In the genomic region with DNA sequence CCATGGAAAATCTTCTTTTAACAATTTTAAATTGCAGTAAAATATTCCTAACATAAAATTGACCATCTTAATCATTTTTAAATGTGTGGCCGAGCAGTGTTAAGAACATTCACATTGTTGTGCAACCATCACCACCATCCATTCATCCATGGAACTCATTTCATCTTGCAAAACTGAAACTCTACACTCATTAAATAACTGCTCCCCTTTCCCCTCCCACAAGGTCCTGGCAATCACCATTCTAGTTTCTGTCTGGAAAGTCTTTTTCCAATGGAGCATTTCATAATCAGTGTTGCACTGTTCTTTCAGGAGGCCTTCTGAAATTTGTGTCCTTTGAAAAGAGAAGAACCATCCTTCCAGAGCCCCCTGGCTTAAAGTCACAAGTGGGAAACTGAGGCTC, we compare ENCODE assay signal across 24 cellular contexts.
DNase-seq lines count a peak whose midpoint lies in the region; ATAC-seq and TF ChIP-seq lines count a peak whose summit lies in the region.
"Had no signal": no experiment of that assay in that cellular context is flagged by ENCODE, and none has a peak within 500 bp of the region (broad histone marks: within the 10 kb centered on the region; RNA-seq: fewer than 3 reads in every experiment).

No MANE protein-coding gene starts in this region.

- H3K36me3 ChIP-seq in body of pancreas (replicated peaks in 1 of 2; ENCODE audit: insufficient read depth in 1 of 2, low read depth in 2 of 2): no peaks in the 10 kb centered on the region
- H3K36me3 ChIP-seq in gastrocnemius medialis: no peaks in the 10 kb centered on the region
- no peaks in the 10 kb centered on the region for H3K36me3 ChIP-seq in BE2C
- H3K36me3 ChIP-seq: esophagus squamous epithelium, suprapubic skin, upper lobe of left lung had no signal

- in situ Hi-C loops in gastrocnemius medialis (cut with MboI; ENCODE audit: low sequenced_read_pairs in 4 of 4): no loop called here

- DNase-seq in NCI-H2029 (lab: John Stamatoyannopoulos, UW) (peak; percentile 31), body of pancreas (peak in 1 of 4 donors; percentile 11), left cardiac atrium (no peak), gastrocnemius medialis (peak; percentile 12 to 35), NCI-H748 (lab: John Stamatoyannopoulos, UW; ENCODE audit: unreplicated experiment) (no peak), NCI-H526 (lab: John Stamatoyannopoulos, UW) (no peak), BE2C (no peak)
- DNase-seq: activated CD4-positive, alpha-beta T cell treated with anti-CD3 and anti-CD28 coated beads, Interleukin-2, amount 50 U/mL, for 48 hours; activated CD4-positive, CD25-positive, alpha-beta regulatory T cell treated with anti-CD3 and anti-CD28 coated beads, Interleukin-2, amount 50 U/mL, for 72 hours; activated naive CD4-positive, alpha-beta T cell treated with Interleukin-2 at 50 U/mL for 16 hours; activated T-cell treated with anti-CD3 and anti-CD28 coated beads, Interleukin-2, amount 50 U/mL, for 72 hours; Calu3; DMS79; esophagus squamous epithelium; islet precursor cell; naive thymus-derived CD4-positive, alpha-beta T cell; SHP77 treated with DMSO at 0.1 percent for 48 hours; T-helper 2 cell; upper lobe of left lung had no signal

- ATAC-seq in body of pancreas (peak; percentile 38), left cardiac atrium (peak; percentile 84 to 90), gastrocnemius medialis (peak; percentile 58 to 75)
- ATAC-seq: activated T-cell treated with anti-CD3 and anti-CD28 coated beads, Interleukin-2, amount 50 U/mL, for 72 hours; HCT116; naive thymus-derived CD4-positive, alpha-beta T cell; Panc1; stimulated activated memory B cell treated with anti-CD40 and anti-IgM and Interleukin-4, amounts not matched to agents 10 μg/mL and 1 μg/mL and 100 μg/mL, for 72 hours had no signal

- 72 to 85% methylated on average over 1 of the region's 1 CpG for WGBS in body of pancreas, 2 donors

- H3K9me3 ChIP-seq in body of pancreas (no peaks in the 10 kb centered on the region), gastrocnemius medialis (no peaks in the 10 kb centered on the region), BE2C (no peaks in the 10 kb centered on the region)
- H3K9me3 ChIP-seq: esophagus squamous epithelium, suprapubic skin, upper lobe of left lung had no signal

- no peak overlapping the region for H3K27ac ChIP-seq in body of pancreas
- peak overlapping the region in 1 of 4 donors; percentile 10 for H3K27ac ChIP-seq in gastrocnemius medialis
- H3K27ac ChIP-seq: upper lobe of left lung had no signal

- H3K27me3 ChIP-seq in body of pancreas (no peaks in the 10 kb centered on the region), gastrocnemius medialis (no peaks in the 10 kb centered on the region), BE2C (no peaks in the 10 kb centered on the region)
- H3K27me3 ChIP-seq: upper lobe of left lung had no signal

- intact Hi-C loops in body of pancreas (cut with DNase I) (no loop called here), left cardiac atrium (cut with DNase I) (no loop called here), gastrocnemius medialis (cut with DNase I; ENCODE audit: low total_unique reads) (no loop called here)

- TF ChIP-seq CTCF in body of pancreas (IDR thresholded peaks at IDR 0.05) (no peak), gastrocnemius medialis (IDR thresholded peaks at IDR 0.05 in 4 of 5, conservative IDR thresholded peaks at IDR 0.05 in 1 of 5) (no peak), BE2C (IDR thresholded peaks at IDR 0.05; ENCODE audit: low read depth, low read length) (no peak)

- H3K4me1 ChIP-seq in body of pancreas: no peaks in the 10 kb centered on the region
- H3K4me1 ChIP-seq in gastrocnemius medialis: no peaks in the 10 kb centered on the region
- H3K4me1 ChIP-seq in BE2C: peaks cover 24% of the 10 kb centered on the region
- H3K4me1 ChIP-seq: esophagus squamous epithelium, suprapubic skin, upper lobe of left lung had no signal

- H3K4me3 ChIP-seq in body of pancreas (no peak overlapping the region), gastrocnemius medialis (no peak overlapping the region), BE2C (ENCODE audit: low read depth, low read length) (no peak overlapping the region)
- H3K4me3 ChIP-seq: esophagus squamous epithelium, lung, suprapubic skin, upper lobe of left lung had no signal

- TF ChIP-seq POLR2A in body of pancreas (IDR thresholded peaks at IDR 0.05) (no peak), gastrocnemius medialis (IDR thresholded peaks at IDR 0.05) (no peak)

Comparison
In these comparisons a context has a peak if more than half of its experiments do, and no peak if none do; other contexts are left out.
1. DNase-seq: peak in NCI-H2029 (single experiment) and gastrocnemius medialis (2 of 2); none in left cardiac atrium (single experiment), NCI-H748 (single experiment), NCI-H526 (0 of 2) and BE2C (single experiment).
2. Peak in every context shown above with its lines, with median percentiles within 50 percentile points of each other: ATAC-seq.